In the genomic region with DNA sequence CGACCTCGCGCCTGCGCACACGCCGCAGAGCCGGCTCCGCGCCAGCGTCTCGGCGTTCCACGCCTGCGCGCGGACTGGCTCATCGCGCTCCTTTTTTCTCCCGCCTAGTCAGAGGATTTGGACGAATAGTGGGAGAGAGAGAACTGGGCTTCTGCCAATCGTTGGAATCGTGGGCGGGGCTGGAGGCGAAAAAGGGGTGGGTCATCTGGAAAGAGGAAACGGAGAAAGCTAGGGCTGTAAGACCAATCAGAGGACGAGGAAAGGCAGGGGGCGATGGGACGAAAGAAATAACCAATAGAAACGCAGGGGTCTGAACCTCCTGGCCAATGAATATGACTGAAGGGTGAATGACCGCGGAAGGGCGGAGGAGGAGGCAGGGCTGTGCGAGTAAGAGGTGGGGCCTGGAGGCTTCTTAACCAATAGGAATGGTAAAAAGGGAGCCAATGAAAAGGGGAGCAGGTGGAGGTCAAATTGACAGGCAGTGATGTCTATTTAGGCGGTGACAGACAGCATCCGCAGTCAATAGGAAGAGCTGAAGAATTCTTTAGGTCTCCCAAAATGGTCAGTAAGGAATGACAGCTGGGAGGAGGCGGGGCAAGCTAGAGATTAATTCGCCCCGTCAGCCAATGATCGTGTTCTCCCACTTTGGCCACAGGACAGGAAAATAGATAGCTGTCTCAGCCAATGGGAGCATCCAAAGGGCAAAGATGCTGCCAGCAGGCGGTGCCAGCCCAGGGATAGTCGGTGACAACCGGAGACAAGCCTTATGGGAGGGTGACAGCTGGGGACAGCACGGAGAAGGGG, we compare ENCODE assay signal across 1 cellular context.
TF ChIP-seq lines count a peak whose summit lies in the region.

A gene with protein sequence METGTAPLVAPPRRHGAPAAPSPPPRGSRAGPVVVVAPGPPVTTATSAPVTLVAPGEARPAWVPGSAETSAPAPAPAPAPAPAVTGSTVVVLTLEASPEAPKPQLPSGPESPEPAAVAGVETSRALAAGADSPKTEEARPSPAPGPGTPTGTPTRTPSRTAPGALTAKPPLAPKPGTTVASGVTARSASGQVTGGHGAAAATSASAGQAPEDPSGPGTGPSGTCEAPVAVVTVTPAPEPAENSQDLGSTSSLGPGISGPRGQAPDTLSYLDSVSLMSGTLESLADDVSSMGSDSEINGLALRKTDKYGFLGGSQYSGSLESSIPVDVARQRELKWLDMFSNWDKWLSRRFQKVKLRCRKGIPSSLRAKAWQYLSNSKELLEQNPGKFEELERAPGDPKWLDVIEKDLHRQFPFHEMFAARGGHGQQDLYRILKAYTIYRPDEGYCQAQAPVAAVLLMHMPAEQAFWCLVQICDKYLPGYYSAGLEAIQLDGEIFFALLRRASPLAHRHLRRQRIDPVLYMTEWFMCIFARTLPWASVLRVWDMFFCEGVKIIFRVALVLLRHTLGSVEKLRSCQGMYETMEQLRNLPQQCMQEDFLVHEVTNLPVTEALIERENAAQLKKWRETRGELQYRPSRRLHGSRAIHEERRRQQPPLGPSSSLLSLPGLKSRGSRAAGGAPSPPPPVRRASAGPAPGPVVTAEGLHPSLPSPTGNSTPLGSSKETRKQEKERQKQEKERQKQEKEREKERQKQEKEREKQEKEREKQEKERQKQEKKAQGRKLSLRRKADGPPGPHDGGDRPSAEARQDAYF (minus strand): TSS at position 51 of the 804 bp plus-strand sequence. CDS start 311 bp downstream, outside the sequence.

TF ChIP-seq in HepG2, 621 proteins besides CTCF, POLR2A, EP300 and RAD21 (continued from another document and continues in another):
- TF ChIP-seq, protein P1, sequence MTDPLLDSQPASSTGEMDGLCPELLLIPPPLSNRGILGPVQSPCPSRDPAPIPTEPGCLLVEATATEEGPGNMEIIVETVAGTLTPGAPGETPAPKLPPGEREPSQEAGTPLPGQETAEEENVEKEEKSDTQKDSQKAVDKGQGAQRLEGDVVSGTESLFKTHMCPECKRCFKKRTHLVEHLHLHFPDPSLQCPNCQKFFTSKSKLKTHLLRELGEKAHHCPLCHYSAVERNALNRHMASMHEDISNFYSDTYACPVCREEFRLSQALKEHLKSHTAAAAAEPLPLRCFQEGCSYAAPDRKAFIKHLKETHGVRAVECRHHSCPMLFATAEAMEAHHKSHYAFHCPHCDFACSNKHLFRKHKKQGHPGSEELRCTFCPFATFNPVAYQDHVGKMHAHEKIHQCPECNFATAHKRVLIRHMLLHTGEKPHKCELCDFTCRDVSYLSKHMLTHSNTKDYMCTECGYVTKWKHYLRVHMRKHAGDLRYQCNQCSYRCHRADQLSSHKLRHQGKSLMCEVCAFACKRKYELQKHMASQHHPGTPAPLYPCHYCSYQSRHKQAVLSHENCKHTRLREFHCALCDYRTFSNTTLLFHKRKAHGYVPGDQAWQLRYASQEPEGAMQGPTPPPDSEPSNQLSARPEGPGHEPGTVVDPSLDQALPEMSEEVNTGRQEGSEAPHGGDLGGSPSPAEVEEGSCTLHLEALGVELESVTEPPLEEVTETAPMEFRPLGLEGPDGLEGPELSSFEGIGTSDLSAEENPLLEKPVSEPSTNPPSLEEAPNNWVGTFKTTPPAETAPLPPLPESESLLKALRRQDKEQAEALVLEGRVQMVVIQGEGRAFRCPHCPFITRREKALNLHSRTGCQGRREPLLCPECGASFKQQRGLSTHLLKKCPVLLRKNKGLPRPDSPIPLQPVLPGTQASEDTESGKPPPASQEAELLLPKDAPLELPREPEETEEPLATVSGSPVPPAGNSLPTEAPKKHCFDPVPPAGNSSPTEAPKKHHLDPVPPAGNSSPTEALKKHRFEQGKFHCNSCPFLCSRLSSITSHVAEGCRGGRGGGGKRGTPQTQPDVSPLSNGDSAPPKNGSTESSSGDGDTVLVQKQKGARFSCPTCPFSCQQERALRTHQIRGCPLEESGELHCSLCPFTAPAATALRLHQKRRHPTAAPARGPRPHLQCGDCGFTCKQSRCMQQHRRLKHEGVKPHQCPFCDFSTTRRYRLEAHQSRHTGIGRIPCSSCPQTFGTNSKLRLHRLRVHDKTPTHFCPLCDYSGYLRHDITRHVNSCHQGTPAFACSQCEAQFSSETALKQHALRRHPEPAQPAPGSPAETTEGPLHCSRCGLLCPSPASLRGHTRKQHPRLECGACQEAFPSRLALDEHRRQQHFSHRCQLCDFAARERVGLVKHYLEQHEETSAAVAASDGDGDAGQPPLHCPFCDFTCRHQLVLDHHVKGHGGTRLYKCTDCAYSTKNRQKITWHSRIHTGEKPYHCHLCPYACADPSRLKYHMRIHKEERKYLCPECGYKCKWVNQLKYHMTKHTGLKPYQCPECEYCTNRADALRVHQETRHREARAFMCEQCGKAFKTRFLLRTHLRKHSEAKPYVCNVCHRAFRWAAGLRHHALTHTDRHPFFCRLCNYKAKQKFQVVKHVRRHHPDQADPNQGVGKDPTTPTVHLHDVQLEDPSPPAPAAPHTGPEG (CRISPR knock-in tag; IDR thresholded peaks at IDR 0.05): no peak
- TF ChIP-seq, protein P2, sequence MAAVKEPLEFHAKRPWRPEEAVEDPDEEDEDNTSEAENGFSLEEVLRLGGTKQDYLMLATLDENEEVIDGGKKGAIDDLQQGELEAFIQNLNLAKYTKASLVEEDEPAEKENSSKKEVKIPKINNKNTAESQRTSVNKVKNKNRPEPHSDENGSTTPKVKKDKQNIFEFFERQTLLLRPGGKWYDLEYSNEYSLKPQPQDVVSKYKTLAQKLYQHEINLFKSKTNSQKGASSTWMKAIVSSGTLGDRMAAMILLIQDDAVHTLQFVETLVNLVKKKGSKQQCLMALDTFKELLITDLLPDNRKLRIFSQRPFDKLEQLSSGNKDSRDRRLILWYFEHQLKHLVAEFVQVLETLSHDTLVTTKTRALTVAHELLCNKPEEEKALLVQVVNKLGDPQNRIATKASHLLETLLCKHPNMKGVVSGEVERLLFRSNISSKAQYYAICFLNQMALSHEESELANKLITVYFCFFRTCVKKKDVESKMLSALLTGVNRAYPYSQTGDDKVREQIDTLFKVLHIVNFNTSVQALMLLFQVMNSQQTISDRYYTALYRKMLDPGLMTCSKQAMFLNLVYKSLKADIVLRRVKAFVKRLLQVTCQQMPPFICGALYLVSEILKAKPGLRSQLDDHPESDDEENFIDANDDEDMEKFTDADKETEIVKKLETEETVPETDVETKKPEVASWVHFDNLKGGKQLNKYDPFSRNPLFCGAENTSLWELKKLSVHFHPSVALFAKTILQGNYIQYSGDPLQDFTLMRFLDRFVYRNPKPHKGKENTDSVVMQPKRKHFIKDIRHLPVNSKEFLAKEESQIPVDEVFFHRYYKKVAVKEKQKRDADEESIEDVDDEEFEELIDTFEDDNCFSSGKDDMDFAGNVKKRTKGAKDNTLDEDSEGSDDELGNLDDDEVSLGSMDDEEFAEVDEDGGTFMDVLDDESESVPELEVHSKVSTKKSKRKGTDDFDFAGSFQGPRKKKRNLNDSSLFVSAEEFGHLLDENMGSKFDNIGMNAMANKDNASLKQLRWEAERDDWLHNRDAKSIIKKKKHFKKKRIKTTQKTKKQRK (IDR thresholded peaks at IDR 0.05; ENCODE audit: low read length): peak; percentile 91
- TF ChIP-seq ZNF788 (CRISPR knock-in tag; IDR thresholded peaks at IDR 0.05; ENCODE audit: borderline replicate concordance) (0 out of 2 replicates have a peak, but pooled peaks have one; percentile 17), ZC3H4 (CRISPR knock-in tag; IDR thresholded peaks at IDR 0.05; ENCODE audit: borderline replicate concordance) (no peak), FLYWCH1 (CRISPR knock-in tag; IDR thresholded peaks at IDR 0.05) (no peak), ARNTL (CRISPR knock-in tag; IDR thresholded peaks at IDR 0.05) (0 out of 2 replicates have a peak, but pooled peaks have one; percentile 10), ZNF367 (CRISPR knock-in tag; IDR thresholded peaks at IDR 0.05; ENCODE audit: borderline replicate concordance) (no peak), ZNF792 (CRISPR knock-in tag; IDR thresholded peaks at IDR 0.05) (peak; percentile 69; the same call in 1 of the 2 replicates), SAP130 (CRISPR knock-in tag; IDR thresholded peaks at IDR 0.05; ENCODE audit: low read depth) (peak; percentile 94), NCOA1 (CRISPR knock-in tag; IDR thresholded peaks at IDR 0.05) (no peak), THAP11 (CRISPR knock-in tag; IDR thresholded peaks at IDR 0.05) (peak; percentile 87), SRSF4 (IDR thresholded peaks at IDR 0.05; ENCODE audit: low read depth, low read length, poor library complexity, severe bottlenecking) (no peak), FOXM1 (CRISPR knock-in tag; IDR thresholded peaks at IDR 0.05) (no peak)
- TF ChIP-seq, protein P3, sequence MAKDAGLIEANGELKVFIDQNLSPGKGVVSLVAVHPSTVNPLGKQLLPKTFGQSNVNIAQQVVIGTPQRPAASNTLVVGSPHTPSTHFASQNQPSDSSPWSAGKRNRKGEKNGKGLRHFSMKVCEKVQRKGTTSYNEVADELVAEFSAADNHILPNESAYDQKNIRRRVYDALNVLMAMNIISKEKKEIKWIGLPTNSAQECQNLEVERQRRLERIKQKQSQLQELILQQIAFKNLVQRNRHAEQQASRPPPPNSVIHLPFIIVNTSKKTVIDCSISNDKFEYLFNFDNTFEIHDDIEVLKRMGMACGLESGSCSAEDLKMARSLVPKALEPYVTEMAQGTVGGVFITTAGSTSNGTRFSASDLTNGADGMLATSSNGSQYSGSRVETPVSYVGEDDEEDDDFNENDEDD (CRISPR knock-in tag; IDR thresholded peaks at IDR 0.05; ENCODE audit: borderline replicate concordance): peak; percentile 84
- TF ChIP-seq, protein P4, sequence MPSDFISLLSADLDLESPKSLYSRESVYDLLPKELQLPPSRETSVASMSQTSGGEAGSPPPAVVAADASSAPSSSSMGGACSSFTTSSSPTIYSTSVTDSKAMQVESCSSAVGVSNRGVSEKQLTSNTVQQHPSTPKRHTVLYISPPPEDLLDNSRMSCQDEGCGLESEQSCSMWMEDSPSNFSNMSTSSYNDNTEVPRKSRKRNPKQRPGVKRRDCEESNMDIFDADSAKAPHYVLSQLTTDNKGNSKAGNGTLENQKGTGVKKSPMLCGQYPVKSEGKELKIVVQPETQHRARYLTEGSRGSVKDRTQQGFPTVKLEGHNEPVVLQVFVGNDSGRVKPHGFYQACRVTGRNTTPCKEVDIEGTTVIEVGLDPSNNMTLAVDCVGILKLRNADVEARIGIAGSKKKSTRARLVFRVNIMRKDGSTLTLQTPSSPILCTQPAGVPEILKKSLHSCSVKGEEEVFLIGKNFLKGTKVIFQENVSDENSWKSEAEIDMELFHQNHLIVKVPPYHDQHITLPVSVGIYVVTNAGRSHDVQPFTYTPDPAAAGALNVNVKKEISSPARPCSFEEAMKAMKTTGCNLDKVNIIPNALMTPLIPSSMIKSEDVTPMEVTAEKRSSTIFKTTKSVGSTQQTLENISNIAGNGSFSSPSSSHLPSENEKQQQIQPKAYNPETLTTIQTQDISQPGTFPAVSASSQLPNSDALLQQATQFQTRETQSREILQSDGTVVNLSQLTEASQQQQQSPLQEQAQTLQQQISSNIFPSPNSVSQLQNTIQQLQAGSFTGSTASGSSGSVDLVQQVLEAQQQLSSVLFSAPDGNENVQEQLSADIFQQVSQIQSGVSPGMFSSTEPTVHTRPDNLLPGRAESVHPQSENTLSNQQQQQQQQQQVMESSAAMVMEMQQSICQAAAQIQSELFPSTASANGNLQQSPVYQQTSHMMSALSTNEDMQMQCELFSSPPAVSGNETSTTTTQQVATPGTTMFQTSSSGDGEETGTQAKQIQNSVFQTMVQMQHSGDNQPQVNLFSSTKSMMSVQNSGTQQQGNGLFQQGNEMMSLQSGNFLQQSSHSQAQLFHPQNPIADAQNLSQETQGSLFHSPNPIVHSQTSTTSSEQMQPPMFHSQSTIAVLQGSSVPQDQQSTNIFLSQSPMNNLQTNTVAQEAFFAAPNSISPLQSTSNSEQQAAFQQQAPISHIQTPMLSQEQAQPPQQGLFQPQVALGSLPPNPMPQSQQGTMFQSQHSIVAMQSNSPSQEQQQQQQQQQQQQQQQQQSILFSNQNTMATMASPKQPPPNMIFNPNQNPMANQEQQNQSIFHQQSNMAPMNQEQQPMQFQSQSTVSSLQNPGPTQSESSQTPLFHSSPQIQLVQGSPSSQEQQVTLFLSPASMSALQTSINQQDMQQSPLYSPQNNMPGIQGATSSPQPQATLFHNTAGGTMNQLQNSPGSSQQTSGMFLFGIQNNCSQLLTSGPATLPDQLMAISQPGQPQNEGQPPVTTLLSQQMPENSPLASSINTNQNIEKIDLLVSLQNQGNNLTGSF (CRISPR knock-in tag; IDR thresholded peaks at IDR 0.05): no peak
- TF ChIP-seq, protein P5, sequence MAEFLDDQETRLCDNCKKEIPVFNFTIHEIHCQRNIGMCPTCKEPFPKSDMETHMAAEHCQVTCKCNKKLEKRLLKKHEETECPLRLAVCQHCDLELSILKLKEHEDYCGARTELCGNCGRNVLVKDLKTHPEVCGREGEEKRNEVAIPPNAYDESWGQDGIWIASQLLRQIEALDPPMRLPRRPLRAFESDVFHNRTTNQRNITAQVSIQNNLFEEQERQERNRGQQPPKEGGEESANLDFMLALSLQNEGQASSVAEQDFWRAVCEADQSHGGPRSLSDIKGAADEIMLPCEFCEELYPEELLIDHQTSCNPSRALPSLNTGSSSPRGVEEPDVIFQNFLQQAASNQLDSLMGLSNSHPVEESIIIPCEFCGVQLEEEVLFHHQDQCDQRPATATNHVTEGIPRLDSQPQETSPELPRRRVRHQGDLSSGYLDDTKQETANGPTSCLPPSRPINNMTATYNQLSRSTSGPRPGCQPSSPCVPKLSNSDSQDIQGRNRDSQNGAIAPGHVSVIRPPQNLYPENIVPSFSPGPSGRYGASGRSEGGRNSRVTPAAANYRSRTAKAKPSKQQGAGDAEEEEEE (CRISPR knock-in tag; IDR thresholded peaks at IDR 0.05; ENCODE audit: borderline replicate concordance): no peak
- TF ChIP-seq, protein P6, sequence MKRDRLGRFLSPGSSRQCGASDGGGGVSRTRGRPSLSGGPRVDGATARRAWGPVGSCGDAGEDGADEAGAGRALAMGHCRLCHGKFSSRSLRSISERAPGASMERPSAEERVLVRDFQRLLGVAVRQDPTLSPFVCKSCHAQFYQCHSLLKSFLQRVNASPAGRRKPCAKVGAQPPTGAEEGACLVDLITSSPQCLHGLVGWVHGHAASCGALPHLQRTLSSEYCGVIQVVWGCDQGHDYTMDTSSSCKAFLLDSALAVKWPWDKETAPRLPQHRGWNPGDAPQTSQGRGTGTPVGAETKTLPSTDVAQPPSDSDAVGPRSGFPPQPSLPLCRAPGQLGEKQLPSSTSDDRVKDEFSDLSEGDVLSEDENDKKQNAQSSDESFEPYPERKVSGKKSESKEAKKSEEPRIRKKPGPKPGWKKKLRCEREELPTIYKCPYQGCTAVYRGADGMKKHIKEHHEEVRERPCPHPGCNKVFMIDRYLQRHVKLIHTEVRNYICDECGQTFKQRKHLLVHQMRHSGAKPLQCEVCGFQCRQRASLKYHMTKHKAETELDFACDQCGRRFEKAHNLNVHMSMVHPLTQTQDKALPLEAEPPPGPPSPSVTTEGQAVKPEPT (CRISPR knock-in tag; IDR thresholded peaks at IDR 0.05; ENCODE audit: low read depth): no peak
- TF ChIP-seq, protein P7, sequence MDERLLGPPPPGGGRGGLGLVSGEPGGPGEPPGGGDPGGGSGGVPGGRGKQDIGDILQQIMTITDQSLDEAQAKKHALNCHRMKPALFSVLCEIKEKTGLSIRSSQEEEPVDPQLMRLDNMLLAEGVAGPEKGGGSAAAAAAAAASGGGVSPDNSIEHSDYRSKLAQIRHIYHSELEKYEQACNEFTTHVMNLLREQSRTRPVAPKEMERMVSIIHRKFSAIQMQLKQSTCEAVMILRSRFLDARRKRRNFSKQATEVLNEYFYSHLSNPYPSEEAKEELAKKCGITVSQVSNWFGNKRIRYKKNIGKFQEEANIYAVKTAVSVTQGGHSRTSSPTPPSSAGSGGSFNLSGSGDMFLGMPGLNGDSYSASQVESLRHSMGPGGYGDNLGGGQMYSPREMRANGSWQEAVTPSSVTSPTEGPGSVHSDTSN (CRISPR knock-in tag; IDR thresholded peaks at IDR 0.05): peak; percentile 98
